In the genomic region with DNA sequence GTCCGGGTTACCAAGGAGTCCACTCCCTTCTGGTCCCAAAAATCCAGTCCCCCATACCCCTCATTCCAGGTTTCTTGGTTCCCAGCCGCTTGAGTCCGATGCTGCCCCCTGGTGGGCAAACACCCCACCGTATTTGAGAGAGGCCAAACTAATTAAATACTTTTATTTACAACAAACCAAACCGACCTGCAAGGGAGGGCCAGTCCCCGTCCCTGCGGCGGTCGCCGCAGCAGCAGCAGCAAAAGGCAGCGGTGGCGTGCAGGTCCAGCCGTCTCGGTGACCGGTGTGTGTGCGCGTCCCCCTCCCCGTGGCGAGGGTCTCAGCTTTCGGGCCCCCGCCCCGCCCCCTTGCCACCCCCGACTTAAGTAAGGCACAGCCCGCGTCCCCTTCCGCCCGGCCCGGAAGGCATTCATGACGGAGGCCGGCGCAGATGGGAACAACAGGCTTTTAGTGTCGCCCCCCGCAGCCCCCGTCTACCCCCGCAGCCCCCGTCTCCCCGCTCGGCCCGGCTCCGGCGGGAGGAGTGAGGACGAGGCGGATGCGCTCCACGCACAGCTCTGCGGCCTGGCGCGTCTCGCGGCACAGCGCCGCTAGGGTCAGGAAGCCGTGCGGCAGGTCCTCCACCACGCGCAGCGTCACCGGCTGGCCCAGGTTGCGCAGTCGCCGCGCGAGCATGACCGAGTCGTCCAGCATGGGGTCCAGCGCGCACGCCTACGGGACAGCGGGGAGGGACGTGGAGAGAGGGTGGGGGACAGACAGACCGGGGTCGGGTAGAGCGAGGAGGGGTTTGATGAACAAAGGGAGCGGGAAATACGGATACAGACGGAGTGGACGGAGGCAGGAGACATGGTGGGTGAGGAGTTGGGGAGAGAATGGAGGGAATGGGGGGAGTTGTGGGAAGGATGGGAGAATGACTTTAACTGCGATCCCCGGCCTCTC, we compare ENCODE assay signal across 8 cellular contexts. TPM values are rescaled to one million over a fixed set of nuclear protein-coding genes. Genes with fewer than 3 reads are reported as not detected.
DNase-seq lines count a peak whose midpoint lies in the region; ATAC-seq and TF ChIP-seq lines count a peak whose summit lies in the region.

No MANE protein-coding gene starts in this region.

- H3K27ac Mint-ChIP-seq in CD4-positive, alpha-beta memory T cell: peak overlapping the region; percentile 64 to 88 (median 78)
- no peak overlapping the region for H3K27ac Mint-ChIP-seq in activated T-helper 2 cell treated with anti-CD3 and anti-CD28 coated beads, Interferon-gamma antibody, Interleukin-2, Interleukin-4, amounts not matched to agents 10 μg/mL and 5 μg/mL and 100 μg/mL, durations not matched to agents 14 hours and 24 hours and 36 hours
- H3K27ac Mint-ChIP-seq in natural killer cell: peak overlapping the region; percentile 68 to 86
- H3K27ac Mint-ChIP-seq in stimulated activated naive B cell treated with anti-CD40 and anti-IgM and Interleukin-4, amounts not matched to agents 10 μg/mL and 1 μg/mL and 100 μg/mL, for 72 hours: peak overlapping the region; percentile 85

- intact Hi-C loops in CD4-positive, alpha-beta memory T cell (cut with micrococcal nuclease): loop anchor here (1.0 to 2.0 kb wide), 4 partner anchors 22 to 293 kb away; no protein-coding TSS in a partner anchor
- intact Hi-C loops in activated T-helper 2 cell treated with anti-CD3 and anti-CD28 coated beads, Interferon-gamma antibody, Interleukin-2, Interleukin-4, amounts not matched to agents 10 μg/mL and 5 μg/mL and 100 μg/mL, durations not matched to agents 14 hours and 24 hours and 36 hours (cut with micrococcal nuclease): loop anchor here (2.0 kb wide), 1 partner anchor 21 kb away; no protein-coding TSS in a partner anchor
- intact Hi-C loops in natural killer cell (cut with micrococcal nuclease): loop anchor here (1.0 kb wide), 2 partner anchors 22 to 293 kb away; no protein-coding TSS in a partner anchor

- no peaks in the 10 kb centered on the region for H3K27me3 Mint-ChIP-seq in CD4-positive, alpha-beta memory T cell
- no peaks in the 10 kb centered on the region for H3K27me3 Mint-ChIP-seq in activated T-helper 2 cell treated with anti-CD3 and anti-CD28 coated beads, Interferon-gamma antibody, Interleukin-2, Interleukin-4, amounts not matched to agents 10 μg/mL and 5 μg/mL and 100 μg/mL, durations not matched to agents 14 hours and 24 hours and 36 hours (ENCODE audit: low read depth)
- H3K27me3 Mint-ChIP-seq in natural killer cell (ENCODE audit: low read depth in 2 of 2): no peaks in the 10 kb centered on the region
- no peaks in the 10 kb centered on the region for H3K27me3 Mint-ChIP-seq in stimulated activated naive B cell treated with anti-CD40 and anti-IgM and Interleukin-4, amounts not matched to agents 10 μg/mL and 1 μg/mL and 100 μg/mL, for 72 hours

- peak overlapping the region; percentile 29 for H3K27ac ChIP-seq in CD4-positive, alpha-beta memory T cell (ENCODE audit: low read depth, low read length)

- POLR2A ChIA-PET in CD4-positive, alpha-beta memory T cell (lab: Charles Lee; ENCODE audit: partially characterized antibody): interaction anchor here (0.9 to 3.4 kb wide), 3 partner anchors 18 to 49 kb away, joined by 3 to 13 read pairs (median 7); no protein-coding TSS in a partner anchor

- peak; percentile 87 for TF ChIP-seq CTCF in natural killer cell (IDR thresholded peaks at IDR 0.05)

- H3K9me3 Mint-ChIP-seq in CD4-positive, alpha-beta memory T cell: peaks cover 0 to 2% (median 0%) of the 10 kb centered on the region in 8 donors
- H3K9me3 Mint-ChIP-seq in activated T-helper 2 cell treated with anti-CD3 and anti-CD28 coated beads, Interferon-gamma antibody, Interleukin-2, Interleukin-4, amounts not matched to agents 10 μg/mL and 5 μg/mL and 100 μg/mL, durations not matched to agents 14 hours and 24 hours and 36 hours: no peaks in the 10 kb centered on the region
- H3K9me3 Mint-ChIP-seq in natural killer cell: no peaks in the 10 kb centered on the region
- H3K9me3 Mint-ChIP-seq in stimulated activated naive B cell treated with anti-CD40 and anti-IgM and Interleukin-4, amounts not matched to agents 10 μg/mL and 1 μg/mL and 100 μg/mL, for 72 hours: no peaks in the 10 kb centered on the region

- peak; percentile 63 to 79 (median 68) for DNase-seq in CD4-positive, alpha-beta memory T cell
- DNase-seq in HT1080 (ENCODE audit: low read depth) (peak; percentile 55), fibroblast of peridontal ligament (ENCODE audit: extremely low read depth) (peak; percentile 81), natural killer cell (peak; percentile 78)
- DNase-seq in activated T-helper 2 cell treated with anti-CD3 and anti-CD28 coated beads, Interferon-gamma antibody, Interleukin-2, Interleukin-4, amounts not matched to agents 10 μg/mL and 5 μg/mL and 100 μg/mL, durations not matched to agents 14 hours and 24 hours and 36 hours (ENCODE audit: low spot score): peak; percentile 54
- DNase-seq in stimulated activated naive B cell treated with anti-CD40 and anti-IgM and Interleukin-4, amounts not matched to agents 10 μg/mL and 1 μg/mL and 100 μg/mL, for 72 hours: peak; percentile 47

- peaks cover 30% of the 10 kb centered on the region for H3K4me1 ChIP-seq in CD4-positive, alpha-beta memory T cell (ENCODE audit: insufficient read depth, low read length)

- peak overlapping the region; percentile 23 to 52 for H3K4me3 ChIP-seq in CD4-positive, alpha-beta memory T cell (ENCODE audit: low read length in 2 of 2)

- H3K27me3 ChIP-seq in CD4-positive, alpha-beta memory T cell (ENCODE audit: insufficient read depth, low read length): no peaks in the 10 kb centered on the region

- H3K4me1 Mint-ChIP-seq in CD4-positive, alpha-beta memory T cell: peaks cover 26 to 53% (median 39%) of the 10 kb centered on the region in 4 donors
- peaks cover 29% of the 10 kb centered on the region for H3K4me1 Mint-ChIP-seq in activated T-helper 2 cell treated with anti-CD3 and anti-CD28 coated beads, Interferon-gamma antibody, Interleukin-2, Interleukin-4, amounts not matched to agents 10 μg/mL and 5 μg/mL and 100 μg/mL, durations not matched to agents 14 hours and 24 hours and 36 hours (ENCODE audit: low read depth)
- H3K4me1 Mint-ChIP-seq in natural killer cell: peaks cover 20 to 59% of the 10 kb centered on the region in 2 donors
- H3K4me1 Mint-ChIP-seq in stimulated activated naive B cell treated with anti-CD40 and anti-IgM and Interleukin-4, amounts not matched to agents 10 μg/mL and 1 μg/mL and 100 μg/mL, for 72 hours: peaks cover 42 to 45% of the 10 kb centered on the region in 2 donors

- peak overlapping the region; percentile 82 to 91 (median 84) for H3K4me3 Mint-ChIP-seq in CD4-positive, alpha-beta memory T cell
- peak overlapping the region; percentile 71 for H3K4me3 Mint-ChIP-seq in activated T-helper 2 cell treated with anti-CD3 and anti-CD28 coated beads, Interferon-gamma antibody, Interleukin-2, Interleukin-4, amounts not matched to agents 10 μg/mL and 5 μg/mL and 100 μg/mL, durations not matched to agents 14 hours and 24 hours and 36 hours (ENCODE audit: low read depth)
- H3K4me3 Mint-ChIP-seq in natural killer cell: peak overlapping the region; percentile 89
- H3K4me3 Mint-ChIP-seq in stimulated activated naive B cell treated with anti-CD40 and anti-IgM and Interleukin-4, amounts not matched to agents 10 μg/mL and 1 μg/mL and 100 μg/mL, for 72 hours: peak overlapping the region; percentile 83 to 85

- no peaks in the 10 kb centered on the region for H3K9me3 ChIP-seq in CD4-positive, alpha-beta memory T cell (ENCODE audit: control insufficient read depth in 1 of 2, low read length in 2 of 2)

- CTCF ChIA-PET in CD4-positive, alpha-beta memory T cell (lab: Charles Lee; ENCODE audit: partially characterized antibody): interaction anchor here (0.6 to 2.7 kb wide), 17 partner anchors 10 to 438 kb away, joined by 3 to 13 read pairs (median 4); partner anchors contain the start of genes CEACAM1 and POU2F2

- H3K36me3 ChIP-seq in CD4-positive, alpha-beta memory T cell (ENCODE audit: insufficient read depth, low read length): no peaks in the 10 kb centered on the region

- ATAC-seq in natural killer cell (peak; percentile 60 to 80 (median 69)), HG03432 (IDR thresholded peaks at IDR 0.05; ENCODE audit: unreplicated experiment) (no peak)
- peak; percentile 62 to 66 for ATAC-seq in stimulated activated naive B cell treated with anti-CD40 and anti-IgM and Interleukin-4, amounts not matched to agents 10 μg/mL and 1 μg/mL and 100 μg/mL, for 72 hours (replicated peaks)

- peaks cover 0 to 7% of the 10 kb centered on the region in 2 donors for H3K36me3 Mint-ChIP-seq in CD4-positive, alpha-beta memory T cell
- H3K36me3 Mint-ChIP-seq in activated T-helper 2 cell treated with anti-CD3 and anti-CD28 coated beads, Interferon-gamma antibody, Interleukin-2, Interleukin-4, amounts not matched to agents 10 μg/mL and 5 μg/mL and 100 μg/mL, durations not matched to agents 14 hours and 24 hours and 36 hours (ENCODE audit: low read depth): peaks cover 38% of the 10 kb centered on the region
- H3K36me3 Mint-ChIP-seq in natural killer cell: no peaks in the 10 kb centered on the region
- H3K36me3 Mint-ChIP-seq in stimulated activated naive B cell treated with anti-CD40 and anti-IgM and Interleukin-4, amounts not matched to agents 10 μg/mL and 1 μg/mL and 100 μg/mL, for 72 hours: peaks cover 23 to 29% of the 10 kb centered on the region in 2 donors

RNA-seq across cellular contexts. Expression of gene CNFN, which starts 11.5 kb away (rescaled TPM):
- total RNA-seq in CD4-positive, alpha-beta memory T cell: not detected
- polyA plus RNA-seq in CD4-positive, alpha-beta memory T cell: under 1 TPM in 1 of 2 donors, not detected in 1; 0.96 TPM
- not detected in 2 replicates for total RNA-seq in HT1080 (2014; rRNA removed; shearing (Covaris generic))
- 0.99 TPM in 1 of 2 replicates, not detected in the other for polyA plus RNA-seq in HT1080 (2015; cell fraction: cytosol; rRNA removed)
- polyA plus RNA-seq in HT1080 (2015; cell fraction: nucleus; rRNA removed): not detected in 2 replicates
- polyA plus RNA-seq in PFSK-1 (2012; ENCODE audit: insufficient read length, low read depth): 3.5 TPM
- total RNA-seq in activated T-helper 2 cell treated with anti-CD3 and anti-CD28 coated beads, Interferon-gamma antibody, Interleukin-2, Interleukin-4, amounts not matched to agents 10 μg/mL and 5 μg/mL and 100 μg/mL, durations not matched to agents 14 hours and 24 hours and 36 hours: 0.53 TPM in 1 of 2 replicates, not detected in the other
- 1 to 10 TPM in 1 of 3 donors, not detected in 2; 1.3 TPM for total RNA-seq in natural killer cell

RNA-seq across cellular contexts. Expression of gene LIPE, which starts 25.6 kb away (rescaled TPM):
- 10 to 100 TPM; 32.5 to 32.6 TPM for total RNA-seq in CD4-positive, alpha-beta memory T cell
- polyA plus RNA-seq in CD4-positive, alpha-beta memory T cell: 1 to 10 TPM; 4.0 to 7.4 TPM
- not detected in 2 replicates for total RNA-seq in HT1080 (2014; rRNA removed; shearing (Covaris generic))
- polyA plus RNA-seq in HT1080 (2015; cell fraction: cytosol; rRNA removed): 0.09 and 0.24 TPM in 2 replicates
- 0.31 and 0.87 TPM in 2 replicates for polyA plus RNA-seq in HT1080 (2015; cell fraction: nucleus; rRNA removed)
- 3.9 TPM for polyA plus RNA-seq in PFSK-1 (2012; ENCODE audit: insufficient read length, low read depth)
- total RNA-seq in activated T-helper 2 cell treated with anti-CD3 and anti-CD28 coated beads, Interferon-gamma antibody, Interleukin-2, Interleukin-4, amounts not matched to agents 10 μg/mL and 5 μg/mL and 100 μg/mL, durations not matched to agents 14 hours and 24 hours and 36 hours: 33.0 and 35.2 TPM in 2 replicates
- total RNA-seq in natural killer cell: 10 to 100 TPM in 2 of 3 donors, 1 to 10 TPM in 1; 5.3 to 13.3 (median 11.7) TPM

RNA-seq across cellular contexts. Expression of gene CXCL17, which starts 41.1 kb away (rescaled TPM):
- total RNA-seq in CD4-positive, alpha-beta memory T cell: not detected
- not detected for polyA plus RNA-seq in CD4-positive, alpha-beta memory T cell
- not detected in 2 replicates for total RNA-seq in HT1080 (2014; rRNA removed; shearing (Covaris generic))
- polyA plus RNA-seq in HT1080 (2015; cell fraction: cytosol; rRNA removed): not detected in 2 replicates
- not detected in 2 replicates for polyA plus RNA-seq in HT1080 (2015; cell fraction: nucleus; rRNA removed)
- polyA plus RNA-seq in PFSK-1 (2012; ENCODE audit: insufficient read length, low read depth): not detected
- not detected in 2 replicates for total RNA-seq in activated T-helper 2 cell treated with anti-CD3 and anti-CD28 coated beads, Interferon-gamma antibody, Interleukin-2, Interleukin-4, amounts not matched to agents 10 μg/mL and 5 μg/mL and 100 μg/mL, durations not matched to agents 14 hours and 24 hours and 36 hours
- total RNA-seq in natural killer cell: not detected
